ENCODE assay signal across 1 cellular context in the genomic region with DNA sequence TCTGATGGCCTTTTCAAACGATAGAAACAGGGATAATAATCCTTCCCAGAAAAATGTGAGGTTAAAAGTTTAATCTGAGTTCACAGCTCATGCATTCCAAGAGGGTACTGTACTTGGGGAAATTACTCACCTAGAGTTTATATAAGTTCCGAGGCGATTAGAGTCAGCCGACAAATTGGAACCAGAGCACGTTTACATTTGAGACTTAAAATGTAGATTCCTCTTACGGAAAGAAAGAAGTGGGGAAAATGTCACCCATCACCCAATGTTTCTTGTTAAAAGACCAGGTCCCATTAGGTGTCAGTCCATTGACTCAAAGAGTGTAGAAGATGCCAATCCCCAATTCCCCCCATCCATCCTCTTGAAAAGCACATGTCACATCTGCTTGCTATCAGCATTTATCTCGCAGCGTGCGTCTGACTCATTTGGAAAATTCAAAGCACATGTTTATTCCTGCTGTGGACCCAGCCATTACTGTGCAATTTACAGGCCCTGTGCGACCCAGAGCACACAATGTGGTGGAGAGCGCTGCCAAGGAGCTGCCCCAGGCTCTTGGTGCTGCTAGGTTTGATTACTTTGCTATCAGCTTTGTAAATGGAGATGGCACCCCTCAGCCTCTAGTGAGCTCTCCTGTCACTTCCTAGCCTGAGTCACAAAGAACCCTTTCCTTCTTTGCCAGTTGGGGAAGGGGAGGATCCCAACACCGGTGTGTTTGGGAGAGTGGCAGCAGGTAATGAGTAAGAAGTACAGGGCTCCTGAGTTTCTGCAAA.
A peak's percentile ranks its signal among the peaks of the same experiment; 100 is the strongest.
TF ChIP-seq lines count a peak whose summit lies in the region.

No MANE protein-coding gene starts in this region.

TF ChIP-seq in K562, 482 proteins besides CTCF, POLR2A, EP300 and RAD21 (continued from another document):
- TF ChIP-seq, protein P1, sequence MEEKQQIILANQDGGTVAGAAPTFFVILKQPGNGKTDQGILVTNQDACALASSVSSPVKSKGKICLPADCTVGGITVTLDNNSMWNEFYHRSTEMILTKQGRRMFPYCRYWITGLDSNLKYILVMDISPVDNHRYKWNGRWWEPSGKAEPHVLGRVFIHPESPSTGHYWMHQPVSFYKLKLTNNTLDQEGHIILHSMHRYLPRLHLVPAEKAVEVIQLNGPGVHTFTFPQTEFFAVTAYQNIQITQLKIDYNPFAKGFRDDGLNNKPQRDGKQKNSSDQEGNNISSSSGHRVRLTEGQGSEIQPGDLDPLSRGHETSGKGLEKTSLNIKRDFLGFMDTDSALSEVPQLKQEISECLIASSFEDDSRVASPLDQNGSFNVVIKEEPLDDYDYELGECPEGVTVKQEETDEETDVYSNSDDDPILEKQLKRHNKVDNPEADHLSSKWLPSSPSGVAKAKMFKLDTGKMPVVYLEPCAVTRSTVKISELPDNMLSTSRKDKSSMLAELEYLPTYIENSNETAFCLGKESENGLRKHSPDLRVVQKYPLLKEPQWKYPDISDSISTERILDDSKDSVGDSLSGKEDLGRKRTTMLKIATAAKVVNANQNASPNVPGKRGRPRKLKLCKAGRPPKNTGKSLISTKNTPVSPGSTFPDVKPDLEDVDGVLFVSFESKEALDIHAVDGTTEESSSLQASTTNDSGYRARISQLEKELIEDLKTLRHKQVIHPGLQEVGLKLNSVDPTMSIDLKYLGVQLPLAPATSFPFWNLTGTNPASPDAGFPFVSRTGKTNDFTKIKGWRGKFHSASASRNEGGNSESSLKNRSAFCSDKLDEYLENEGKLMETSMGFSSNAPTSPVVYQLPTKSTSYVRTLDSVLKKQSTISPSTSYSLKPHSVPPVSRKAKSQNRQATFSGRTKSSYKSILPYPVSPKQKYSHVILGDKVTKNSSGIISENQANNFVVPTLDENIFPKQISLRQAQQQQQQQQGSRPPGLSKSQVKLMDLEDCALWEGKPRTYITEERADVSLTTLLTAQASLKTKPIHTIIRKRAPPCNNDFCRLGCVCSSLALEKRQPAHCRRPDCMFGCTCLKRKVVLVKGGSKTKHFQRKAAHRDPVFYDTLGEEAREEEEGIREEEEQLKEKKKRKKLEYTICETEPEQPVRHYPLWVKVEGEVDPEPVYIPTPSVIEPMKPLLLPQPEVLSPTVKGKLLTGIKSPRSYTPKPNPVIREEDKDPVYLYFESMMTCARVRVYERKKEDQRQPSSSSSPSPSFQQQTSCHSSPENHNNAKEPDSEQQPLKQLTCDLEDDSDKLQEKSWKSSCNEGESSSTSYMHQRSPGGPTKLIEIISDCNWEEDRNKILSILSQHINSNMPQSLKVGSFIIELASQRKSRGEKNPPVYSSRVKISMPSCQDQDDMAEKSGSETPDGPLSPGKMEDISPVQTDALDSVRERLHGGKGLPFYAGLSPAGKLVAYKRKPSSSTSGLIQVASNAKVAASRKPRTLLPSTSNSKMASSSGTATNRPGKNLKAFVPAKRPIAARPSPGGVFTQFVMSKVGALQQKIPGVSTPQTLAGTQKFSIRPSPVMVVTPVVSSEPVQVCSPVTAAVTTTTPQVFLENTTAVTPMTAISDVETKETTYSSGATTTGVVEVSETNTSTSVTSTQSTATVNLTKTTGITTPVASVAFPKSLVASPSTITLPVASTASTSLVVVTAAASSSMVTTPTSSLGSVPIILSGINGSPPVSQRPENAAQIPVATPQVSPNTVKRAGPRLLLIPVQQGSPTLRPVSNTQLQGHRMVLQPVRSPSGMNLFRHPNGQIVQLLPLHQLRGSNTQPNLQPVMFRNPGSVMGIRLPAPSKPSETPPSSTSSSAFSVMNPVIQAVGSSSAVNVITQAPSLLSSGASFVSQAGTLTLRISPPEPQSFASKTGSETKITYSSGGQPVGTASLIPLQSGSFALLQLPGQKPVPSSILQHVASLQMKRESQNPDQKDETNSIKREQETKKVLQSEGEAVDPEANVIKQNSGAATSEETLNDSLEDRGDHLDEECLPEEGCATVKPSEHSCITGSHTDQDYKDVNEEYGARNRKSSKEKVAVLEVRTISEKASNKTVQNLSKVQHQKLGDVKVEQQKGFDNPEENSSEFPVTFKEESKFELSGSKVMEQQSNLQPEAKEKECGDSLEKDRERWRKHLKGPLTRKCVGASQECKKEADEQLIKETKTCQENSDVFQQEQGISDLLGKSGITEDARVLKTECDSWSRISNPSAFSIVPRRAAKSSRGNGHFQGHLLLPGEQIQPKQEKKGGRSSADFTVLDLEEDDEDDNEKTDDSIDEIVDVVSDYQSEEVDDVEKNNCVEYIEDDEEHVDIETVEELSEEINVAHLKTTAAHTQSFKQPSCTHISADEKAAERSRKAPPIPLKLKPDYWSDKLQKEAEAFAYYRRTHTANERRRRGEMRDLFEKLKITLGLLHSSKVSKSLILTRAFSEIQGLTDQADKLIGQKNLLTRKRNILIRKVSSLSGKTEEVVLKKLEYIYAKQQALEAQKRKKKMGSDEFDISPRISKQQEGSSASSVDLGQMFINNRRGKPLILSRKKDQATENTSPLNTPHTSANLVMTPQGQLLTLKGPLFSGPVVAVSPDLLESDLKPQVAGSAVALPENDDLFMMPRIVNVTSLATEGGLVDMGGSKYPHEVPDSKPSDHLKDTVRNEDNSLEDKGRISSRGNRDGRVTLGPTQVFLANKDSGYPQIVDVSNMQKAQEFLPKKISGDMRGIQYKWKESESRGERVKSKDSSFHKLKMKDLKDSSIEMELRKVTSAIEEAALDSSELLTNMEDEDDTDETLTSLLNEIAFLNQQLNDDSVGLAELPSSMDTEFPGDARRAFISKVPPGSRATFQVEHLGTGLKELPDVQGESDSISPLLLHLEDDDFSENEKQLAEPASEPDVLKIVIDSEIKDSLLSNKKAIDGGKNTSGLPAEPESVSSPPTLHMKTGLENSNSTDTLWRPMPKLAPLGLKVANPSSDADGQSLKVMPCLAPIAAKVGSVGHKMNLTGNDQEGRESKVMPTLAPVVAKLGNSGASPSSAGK (IDR thresholded peaks at IDR 0.05), result peak; percentile 41; the same call in 1 of the 2 replicates
- TF ChIP-seq FOS (IDR thresholded peaks at IDR 0.05; ENCODE audit: extremely low read depth, insufficient read length) (no peak), PKNOX1 (IDR thresholded peaks at IDR 0.05) (peak; percentile 53; the same call in 1 of the 2 replicates), ZNF124 (CRISPR knock-in tag; IDR thresholded peaks at IDR 0.05) (no peak), NFE2 (IDR thresholded peaks at IDR 0.05; ENCODE audit: low read depth) (0 out of 2 replicates have a peak, but pooled peaks have one; percentile 10), L3MBTL2 (IDR thresholded peaks at IDR 0.05) (peak; percentile 53), JUND (IDR thresholded peaks at IDR 0.05; ENCODE audit: borderline replicate concordance, low read depth, low read length) (peak; percentile 51; the same call in 1 of the 2 replicates), JUND (tag; IDR thresholded peaks at IDR 0.05; ENCODE audit: borderline replicate concordance, low read depth, low read length) (0 out of 3 replicates have a peak, but pooled peaks have one; percentile 51), HDAC3 (IDR thresholded peaks at IDR 0.05; ENCODE audit: borderline replicate concordance, partially characterized antibody) (no peak), FOSL1 (tag; conservative IDR thresholded peaks at IDR 0.05) (peak; percentile 92), MEIS2 (IDR thresholded peaks at IDR 0.05; ENCODE audit: partially characterized antibody) (peak; percentile 4), ATF3 (IDR thresholded peaks at IDR 0.05) (peak; percentile 17; the same call in 1 of the 2 replicates), ATF3 (CRISPR knock-in tag; conservative IDR thresholded peaks at IDR 0.05) (no peak)
